Comparison of ENCODE assay signal across 8 cellular contexts in genomic region chr9:68844623-68845612, GRCh38.
A peak's percentile ranks its signal among the peaks of the same experiment; 100 is the strongest.
DNase-seq lines count a peak whose midpoint lies in the region; ATAC-seq and TF ChIP-seq lines count a peak whose summit lies in the region.

No MANE protein-coding gene starts in this region.

- H3K27ac Mint-ChIP-seq in activated CD8-positive, alpha-beta T cell treated with anti-CD3 and anti-CD28 coated beads, Interleukin-2, amount 10 ng/mL, durations not matched to agents 7 days and 5 days = no peak overlapping the region

- DNase-seq in DMS53 (lab: John Stamatoyannopoulos, UW) (peak; percentile 10), DMS53 treated with DMSO at 0.1 percent for 48 hours (lab: John Stamatoyannopoulos, UW; ENCODE audit: unreplicated experiment) (no peak), right atrium auricular region (ENCODE audit: low spot score) (peak; percentile 73)
- peak; percentile 30 for DNase-seq in activated CD8-positive, alpha-beta T cell treated with anti-CD3 and anti-CD28 coated beads, Interleukin-2, amount 10 ng/mL, durations not matched to agents 7 days and 5 days
- peak; percentile 6 to 11 for DNase-seq in stimulated activated CD4-positive, alpha-beta T cell treated with anti-CD3 and anti-CD28 coated beads, Interleukin-2, amount 100 ng/mL, for 48 hours
- no peak for DNase-seq in stimulated activated naive CD4-positive, alpha-beta T cell (lab: John Stamatoyannopoulos, UW)

- no peak overlapping the region for H3K4me3 ChIP-seq in Loucy (ENCODE audit: low read length, poor library complexity, severe bottlenecking)
- no peak overlapping the region for H3K4me3 ChIP-seq in right atrium auricular region

- no peaks in the 10 kb centered on the region for H3K4me1 ChIP-seq in Loucy (ENCODE audit: insufficient read depth, low read length, poor library complexity, severe bottlenecking)
- peaks cover 0 to 19% of the 10 kb centered on the region in 2 donors for H3K4me1 ChIP-seq in right atrium auricular region

- no peak overlapping the region for H2AFZ ChIP-seq in Loucy (ENCODE audit: low read length)

- H3K4me1 Mint-ChIP-seq in activated CD8-positive, alpha-beta T cell treated with anti-CD3 and anti-CD28 coated beads, Interleukin-2, amount 10 ng/mL, durations not matched to agents 7 days and 5 days (ENCODE audit: low read depth) = no peaks in the 10 kb centered on the region

- POLR2A ChIA-PET in activated CD8-positive, alpha-beta T cell treated with anti-CD3 and anti-CD28 coated beads, Interleukin-2, amount 10 ng/mL, durations not matched to agents 7 days and 5 days (lab: Charles Lee) = no interaction called here

- no peaks in the 10 kb centered on the region for H3F3A ChIP-seq in Loucy (ENCODE audit: low read depth)

- no peak overlapping the region for H3K4me3 Mint-ChIP-seq in activated CD8-positive, alpha-beta T cell treated with anti-CD3 and anti-CD28 coated beads, Interleukin-2, amount 10 ng/mL, durations not matched to agents 7 days and 5 days

- no peaks in the 10 kb centered on the region for H3K36me3 ChIP-seq in Loucy (ENCODE audit: insufficient read depth, low read length)
- no peaks in the 10 kb centered on the region for H3K36me3 ChIP-seq in right atrium auricular region

- CTCF ChIA-PET in activated CD8-positive, alpha-beta T cell treated with anti-CD3 and anti-CD28 coated beads, Interleukin-2, amount 10 ng/mL, durations not matched to agents 7 days and 5 days (lab: Charles Lee) = interaction anchor here (0.7 to 1.7 kb wide), 6 partner anchors 19 to 261 kb away, joined by 3 to 4 read pairs (median 3); no protein-coding TSS in a partner anchor

- peak; percentile 79 for TF ChIP-seq CTCF in Loucy (conservative IDR thresholded peaks at IDR 0.05; ENCODE audit: low read length)
- TF ChIP-seq CTCF in right atrium auricular region (IDR thresholded peaks at IDR 0.05) = peak; percentile 18 to 68

- H3K27me3 Mint-ChIP-seq in activated CD8-positive, alpha-beta T cell treated with anti-CD3 and anti-CD28 coated beads, Interleukin-2, amount 10 ng/mL, durations not matched to agents 7 days and 5 days (ENCODE audit: low read depth) = no peaks in the 10 kb centered on the region

- no peaks in the 10 kb centered on the region for H3K36me3 Mint-ChIP-seq in activated CD8-positive, alpha-beta T cell treated with anti-CD3 and anti-CD28 coated beads, Interleukin-2, amount 10 ng/mL, durations not matched to agents 7 days and 5 days (ENCODE audit: low read depth)

- no peaks in the 10 kb centered on the region for H3K9me3 ChIP-seq in Loucy (ENCODE audit: insufficient read depth, low read depth, low read length)
- H3K9me3 ChIP-seq in right atrium auricular region = no peaks in the 10 kb centered on the region

- no peaks in the 10 kb centered on the region for H3K9me3 Mint-ChIP-seq in activated CD8-positive, alpha-beta T cell treated with anti-CD3 and anti-CD28 coated beads, Interleukin-2, amount 10 ng/mL, durations not matched to agents 7 days and 5 days (ENCODE audit: insufficient read depth)

- no peaks in the 10 kb centered on the region for H4K20me1 ChIP-seq in Loucy (ENCODE audit: insufficient read depth, low read length, poor library complexity, severe bottlenecking)

- no peak overlapping the region for H3K4me2 ChIP-seq in Loucy (ENCODE audit: low read depth, low read length, poor library complexity, severe bottlenecking)

- no peaks in the 10 kb centered on the region for H3K27me3 ChIP-seq in Loucy (ENCODE audit: insufficient read depth, low read length, poor library complexity, severe bottlenecking)
- no peaks in the 10 kb centered on the region for H3K27me3 ChIP-seq in right atrium auricular region

- H3K9me2 ChIP-seq in Loucy (replicated peaks; ENCODE audit: low read depth, low read length) = no peaks in the 10 kb centered on the region

- no peak overlapping the region for H3K9ac ChIP-seq in Loucy (ENCODE audit: low read depth, low read length, poor library complexity, severe bottlenecking)

- no peaks in the 10 kb centered on the region for H3K79me2 ChIP-seq in Loucy (ENCODE audit: insufficient read depth, low read length)

- H3K27ac ChIP-seq in right atrium auricular region = no peak overlapping the region

- ATAC-seq in GM21526 (IDR thresholded peaks at IDR 0.05; ENCODE audit: low FRiP score, unreplicated experiment) = peak; percentile 52
- ATAC-seq in activated CD8-positive, alpha-beta T cell treated with anti-CD3 and anti-CD28 coated beads, Interleukin-2, amount 10 ng/mL, durations not matched to agents 7 days and 5 days = no peak

Comparison
In these comparisons a context has a peak if more than half of its experiments do, and no peak if none do; other contexts are left out.
1. DNase-seq: peak in DMS53 (single experiment), activated CD8-positive, alpha-beta T cell treated with anti-CD3 and anti-CD28 coated beads, Interleukin-2, amount 10 ng/mL, durations not matched to agents 7 days and 5 days (single experiment), right atrium auricular region (single experiment) and stimulated activated CD4-positive, alpha-beta T cell treated with anti-CD3 and anti-CD28 coated beads, Interleukin-2, amount 100 ng/mL, for 48 hours (2 of 2); none in DMS53 treated with DMSO at 0.1 percent for 48 hours (single experiment) and stimulated activated naive CD4-positive, alpha-beta T cell (0 of 6).